ENCODE assay signal across 7 cellular contexts in the genomic region with DNA sequence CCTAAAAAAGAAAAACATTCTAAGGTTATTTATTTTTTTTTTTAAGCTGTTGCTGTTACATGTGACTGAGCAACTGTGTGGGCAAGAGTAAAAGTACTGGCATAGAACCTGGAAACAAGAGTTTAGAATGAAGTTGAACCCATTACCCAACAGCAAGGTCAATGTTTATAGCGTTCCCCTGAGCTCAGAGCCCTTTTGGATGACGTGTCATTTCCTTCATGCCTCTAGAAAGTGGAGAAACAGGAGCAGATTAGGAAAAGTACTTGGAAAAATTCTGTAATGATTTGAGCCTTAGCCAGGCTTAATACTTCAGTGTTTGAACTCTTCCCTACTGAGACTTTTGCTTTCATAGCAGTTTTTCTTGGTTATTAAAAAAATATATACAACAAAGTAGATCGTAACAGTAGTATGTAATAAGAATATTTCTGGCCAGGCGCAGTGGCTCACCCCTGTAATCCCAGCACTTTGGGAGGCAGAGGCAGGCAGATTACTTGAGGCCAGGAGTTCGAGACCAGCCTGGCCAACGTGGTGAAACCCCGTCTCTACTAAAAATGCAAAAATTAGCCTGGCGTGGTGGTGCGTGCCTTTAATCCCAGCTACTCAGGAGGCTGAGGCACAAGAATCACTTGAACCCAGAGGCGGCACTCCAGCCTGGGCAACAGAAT. TPM values are rescaled to one million over a fixed set of nuclear protein-coding genes. Genes with fewer than 3 reads are reported as not detected.
A peak's percentile ranks its signal among the peaks of the same experiment; 100 is the strongest.
DNase-seq lines count a peak whose midpoint lies in the region; TF ChIP-seq lines count a peak whose summit lies in the region.
"Not testable (repeated sequence)": the region's sequence is repeated elsewhere in the genome, so short reads cannot be mapped to it uniquely, and the experiment has no call there.

No MANE protein-coding gene starts in this region.

- H2AFZ ChIP-seq in PC-9, result not testable (repeated sequence)

- not testable (repeated sequence) for H4K20me1 ChIP-seq in PC-9 (ENCODE audit: insufficient read depth)

- H3K9me3 Mint-ChIP-seq in brain, result peaks cover 19 to 31% (median 22%) of the 10 kb centered on the region in 5 experiments

- peak overlapping the region in 3 of 5 experiments; percentile 68 to 89 (median 78) for H3K27ac Mint-ChIP-seq in brain

- not testable (repeated sequence) for H3K9me3 ChIP-seq in PC-9 (ENCODE audit: insufficient read depth, low read depth); esophagus squamous epithelium; right atrium auricular region; skeletal muscle satellite cell (replicated peaks; ENCODE audit: low read length)

- H3K4me3 ChIP-seq in PC-9; esophagus squamous epithelium; right atrium auricular region; skeletal muscle satellite cell (ENCODE audit: low read length): not testable (repeated sequence)

- POLR2A ChIA-PET in PC-9 (lab: Charles Lee; ENCODE audit: unreplicated experiment), result interaction anchor here (0.5 kb wide), 1 partner anchor 15 kb away, joined by 7 read pairs; no protein-coding TSS in a partner anchor

- not testable (repeated sequence) for H3K27me3 ChIP-seq in PC-9 (ENCODE audit: insufficient read depth, low read depth); esophagus squamous epithelium; right atrium auricular region; skeletal muscle satellite cell (ENCODE audit: control insufficient read depth, insufficient read depth, low read length)

- DNase-seq in GM03348 (ENCODE audit: low spot score) (peak; percentile 77), PC-9 (peak in 1 of 2 experiments; percentile 50), right atrium auricular region (ENCODE audit: low spot score) (peak; percentile 77), mucosa of gallbladder (ENCODE audit: low spot score) (peak; percentile 33)
- DNase-seq in esophagus squamous epithelium (lab: John Stamatoyannopoulos, UW), result not testable (repeated sequence)

- H3K9ac ChIP-seq in skeletal muscle satellite cell (ENCODE audit: low read depth, low read length), result peak overlapping the region; percentile 59

- BruUV-seq in PC-9 (replicated peaks; lab: Mats Ljungman, UMichigan), result not testable (repeated sequence)

- TF ChIP-seq POLR2A in esophagus squamous epithelium (IDR thresholded peaks at IDR 0.05), result not testable (repeated sequence)

- peaks cover 22% of the 10 kb centered on the region for H3K4me1 Mint-ChIP-seq in brain

- peaks cover 24% of the 10 kb centered on the region for H3F3A ChIP-seq in PC-9 (ENCODE audit: insufficient read depth, low read depth)

- WGBS in esophagus squamous epithelium, 2 donors, result 59 to 67% methylated on average over 9 to 10 of the region's 10 CpGs

- CTCF ChIA-PET in PC-9 (lab: Charles Lee), result interaction anchor here (0.7 kb wide), 1 partner anchor 39 kb away, joined by 3 read pairs; no protein-coding TSS in a partner anchor

- H3K4me1 ChIP-seq in PC-9 (replicated peaks; ENCODE audit: insufficient read depth), result peaks cover 67% of the 10 kb centered on the region
- peaks cover 0 to 39% (median 8%) of the 10 kb centered on the region in 3 donors for H3K4me1 ChIP-seq in esophagus squamous epithelium
- H3K4me1 ChIP-seq in right atrium auricular region, result peaks cover 0 to 29% of the 10 kb centered on the region in 2 donors
- H3K4me1 ChIP-seq in skeletal muscle satellite cell (ENCODE audit: control insufficient read depth, insufficient read depth, low read length), result peaks cover 59% of the 10 kb centered on the region

- H3K79me2 ChIP-seq in PC-9 (ENCODE audit: low read depth), result peaks cover 88% of the 10 kb centered on the region

- H3K4me3 Mint-ChIP-seq in brain, result not testable (repeated sequence)

- H3K36me3 ChIP-seq in PC-9 (ENCODE audit: low read depth); esophagus squamous epithelium; right atrium auricular region; skeletal muscle satellite cell (ENCODE audit: insufficient read depth, low read length): not testable (repeated sequence)

- intact Hi-C loops in PC-9 (cut with micrococcal nuclease; ENCODE audit: unreplicated experiment); esophagus squamous epithelium (cut with DNase I): not testable (repeated sequence)

- H3K36me3 Mint-ChIP-seq in brain, result peaks cover 45% of the 10 kb centered on the region

- not testable (repeated sequence) for TF ChIP-seq CTCF in PC-9 (conservative IDR thresholded peaks at IDR 0.05); brain (conservative IDR thresholded peaks at IDR 0.05); esophagus squamous epithelium (IDR thresholded peaks at IDR 0.05); right atrium auricular region (IDR thresholded peaks at IDR 0.05)

- H3K27me3 Mint-ChIP-seq in brain, result not testable (repeated sequence)

- H3K4me2 ChIP-seq in PC-9, result not testable (repeated sequence)
- H3K4me2 ChIP-seq in skeletal muscle satellite cell (ENCODE audit: low read length), result peak overlapping the region; percentile 32

- H3K9me2 ChIP-seq in PC-9 (ENCODE audit: insufficient read depth), result not testable (repeated sequence)

- H3K27ac ChIP-seq in PC-9 (peak overlapping the region; percentile 36), esophagus squamous epithelium (peak overlapping the region; percentile 44 to 89 (median 76)), right atrium auricular region (peak overlapping the region; percentile 64 to 80)

RNA-seq across cellular contexts. Expression of a gene that starts 27.5 kb away (rescaled TPM):
- total RNA-seq in PC-9 (2021) (64.4 and 79.3 TPM in 2 replicates), esophagus squamous epithelium (10 to 100 TPM; 28.0 to 67.4 (median 33.5) TPM), right atrium auricular region (10 to 100 TPM; 15.3 to 19.8 TPM), mucosa of gallbladder (30.7 TPM)
- polyA plus RNA-seq in brain (ENCODE audit: insufficient read depth, low read depth, low replicate concordance), result 39.0 TPM
- total RNA-seq in skeletal muscle satellite cell (2012; rRNA removed), result 14.4 and 19.5 TPM in 2 replicates

RNA-seq across cellular contexts. Expression of a gene that starts 41.4 kb away (rescaled TPM):
- total RNA-seq in PC-9 (2021) (97.0 and 97.1 TPM in 2 replicates), esophagus squamous epithelium (10 to 100 TPM in 3 of 4 donors, 1 to 10 TPM in 1; 9.8 to 25.1 (median 22.2) TPM), right atrium auricular region (10 to 100 TPM; 12.5 to 18.0 TPM), mucosa of gallbladder (72.5 TPM)
- polyA plus RNA-seq in brain (ENCODE audit: insufficient read depth, low read depth, low replicate concordance), result 24.9 TPM
- total RNA-seq in skeletal muscle satellite cell (2012; rRNA removed), result 10.9 and 15.5 TPM in 2 replicates
